Comparison of ENCODE assay signal across 17 cellular contexts in genomic region chr10:100566561-100566960, GRCh38. TPM values are rescaled to one million over a fixed set of nuclear protein-coding genes. Genes with fewer than 3 reads are reported as not detected.
A peak's percentile ranks its signal among the peaks of the same experiment; 100 is the strongest.
DNase-seq lines count a peak whose midpoint lies in the region; ATAC-seq, FAIRE-seq and TF ChIP-seq lines count a peak whose summit lies in the region.
"Had no signal": no experiment of that assay in that cellular context is flagged by ENCODE, and none has a peak within 500 bp of the region (broad histone marks: within the 10 kb centered on the region; RNA-seq: fewer than 3 reads in every experiment).

No MANE protein-coding gene starts in this region.

- WGBS in H9 (ENCODE audit: extremely low coverage, insufficient read length, low lambda C conversion rate) = no CpG with 5 or more reads among the region's 3 CpGs
- WGBS in endodermal cell (ENCODE audit: insufficient coverage in 1 of 2, insufficient read length in 1 of 2), 2 experiments = 74 to 83% methylated on average over 2 to 3 of the region's 3 CpGs
- WGBS in mesenchymal stem cell = 74% methylated on average over 3 of the region's 3 CpGs
- 31 to 39% methylated on average over 3 of the region's 3 CpGs for WGBS in pancreas, 2 donors

- H3K18ac ChIP-seq in H9 (ENCODE audit: insufficient read length, low read depth, low read length) = no peak overlapping the region
- H3K18ac ChIP-seq in mesenchymal stem cell (ENCODE audit: low read depth in 1 of 2, low read length in 2 of 2) = no peak overlapping the region

- H3K4ac ChIP-seq in H9 (ENCODE audit: low read depth, low read length) (no peak overlapping the region), mesenchymal stem cell (ENCODE audit: low read depth in 1 of 2, low read length in 2 of 2) (no peak overlapping the region)

- ATAC-seq in pancreas (no peak), HG03108 (IDR thresholded peaks at IDR 0.05; ENCODE audit: unreplicated experiment) (no peak)

- POLR2A ChIA-PET in activated CD4-positive, alpha-beta memory T cell treated with anti-CD3 and anti-CD28 coated beads, Interleukin-2, amount 10 ng/mL, durations not matched to agents 7 days and 5 days (lab: Charles Lee) = no interaction called here

- H2BK5ac ChIP-seq in H9 (ENCODE audit: insufficient read length, low read length) (no peak overlapping the region), mesenchymal stem cell (ENCODE audit: low read depth, low read length, poor library complexity, severe bottlenecking) (no peak overlapping the region)

- H3K36me3 Mint-ChIP-seq in H9 (ENCODE audit: insufficient read depth in 1 of 3, low read depth in 3 of 3) (no peaks in the 10 kb centered on the region), endodermal cell (ENCODE audit: low read depth) (no peaks in the 10 kb centered on the region), type B pancreatic cell (no peaks in the 10 kb centered on the region)
- no peaks in the 10 kb centered on the region for H3K36me3 Mint-ChIP-seq in activated CD4-positive, alpha-beta memory T cell treated with anti-CD3 and anti-CD28 coated beads, Interleukin-2, amount 10 ng/mL, durations not matched to agents 7 days and 5 days (ENCODE audit: low read depth)
- H3K36me3 Mint-ChIP-seq: CD4-positive, alpha-beta memory T cell had no signal

- H2AK5ac ChIP-seq in H9 (ENCODE audit: insufficient read length, low read length) (no peak overlapping the region), mesenchymal stem cell (ENCODE audit: low read length, severe bottlenecking) (no peak overlapping the region)

- H4K8ac ChIP-seq in H9 (replicated peaks; ENCODE audit: insufficient read length, low read depth, low read length) (no peak overlapping the region), mesenchymal stem cell (ENCODE audit: low read length) (no peak overlapping the region)

- no peak overlapping the region for H3K27ac ChIP-seq in H9 (ENCODE audit: insufficient read length, low read depth, low read length)
- H3K27ac ChIP-seq in endodermal cell (ENCODE audit: low read depth, low read length) = no peak overlapping the region
- no peak overlapping the region for H3K27ac ChIP-seq in mesenchymal stem cell (ENCODE audit: low read length, poor library complexity, severe bottlenecking)
- H3K27ac ChIP-seq in pancreas = no peak overlapping the region
- H3K27ac ChIP-seq: BLaER1, GM23248 had no signal

- TF ChIP-seq CTCF in H9 (conservative IDR thresholded peaks at IDR 0.05) (no peak), endodermal cell (conservative IDR thresholded peaks at IDR 0.05) (no peak), type B pancreatic cell (conservative IDR thresholded peaks at IDR 0.05) (no peak), pancreas (IDR thresholded peaks at IDR 0.05) (no peak)

- H3K4me1 ChIP-seq in H9 (ENCODE audit: insufficient read depth, low read length) (no peaks in the 10 kb centered on the region; the same call in 1 of the 2 replicates), endodermal cell (ENCODE audit: control insufficient read depth, insufficient read depth, low read length) (no peaks in the 10 kb centered on the region), mesenchymal stem cell (ENCODE audit: control insufficient read depth, insufficient read depth, low read depth, low read length) (peaks cover 12% of the 10 kb centered on the region), pancreas (peaks cover 0 to 9% (median 0%) of the 10 kb centered on the region in 3 donors)

- H4K91ac ChIP-seq in H9 (ENCODE audit: insufficient read length, low read depth, low read length) (no peak overlapping the region), mesenchymal stem cell (ENCODE audit: low read length) (no peak overlapping the region)

- no peaks in the 10 kb centered on the region; the same call in 1 of the 2 replicates for H3K27me3 ChIP-seq in H9 (ENCODE audit: insufficient read depth, low read length)
- H3K27me3 ChIP-seq in endodermal cell (ENCODE audit: control insufficient read depth, insufficient read depth, low read length, poor library complexity, severe bottlenecking) = peaks cover 50% of the 10 kb centered on the region
- H3K27me3 ChIP-seq in mesenchymal stem cell (ENCODE audit: control insufficient read depth in 1 of 2, insufficient read depth in 1 of 2, low read length in 2 of 2) = peaks cover 76 to 96% of the 10 kb centered on the region in 2 experiments
- peaks cover 0 to 9% (median 0%) of the 10 kb centered on the region in 4 donors for H3K27me3 ChIP-seq in pancreas

- H3T11ph ChIP-seq in H9 (ENCODE audit: low read length) = no peak overlapping the region

- H4K20me1 ChIP-seq in H9 (ENCODE audit: control insufficient read depth, insufficient read depth, insufficient read length) = no peaks in the 10 kb centered on the region
- H4K20me1 ChIP-seq: BLaER1 had no signal

- CTCF ChIA-PET in activated CD4-positive, alpha-beta memory T cell treated with anti-CD3 and anti-CD28 coated beads, Interleukin-2, amount 10 ng/mL, durations not matched to agents 7 days and 5 days (lab: Charles Lee) = no interaction called here

- H3K14ac ChIP-seq in H9 (ENCODE audit: insufficient read depth, low read length) (no peak overlapping the region), mesenchymal stem cell (ENCODE audit: low read length in 2 of 2) (no peak overlapping the region)

- H3K27me3 Mint-ChIP-seq in H9 (ENCODE audit: low read depth) (no peaks in the 10 kb centered on the region; the same call in 1 of the 2 replicates), endodermal cell (ENCODE audit: insufficient read depth) (no peaks in the 10 kb centered on the region), type B pancreatic cell (peaks cover 15% of the 10 kb centered on the region)
- H3K27me3 Mint-ChIP-seq in activated CD4-positive, alpha-beta memory T cell treated with anti-CD3 and anti-CD28 coated beads, Interleukin-2, amount 10 ng/mL, durations not matched to agents 7 days and 5 days = peaks cover 46% of the 10 kb centered on the region

- no peak overlapping the region for H2BK12ac ChIP-seq in H9 (ENCODE audit: insufficient read length, low read depth, low read length)
- no peak overlapping the region for H2BK12ac ChIP-seq in mesenchymal stem cell (ENCODE audit: low read length in 2 of 2)

- H3K79me1 ChIP-seq in H9 (ENCODE audit: insufficient read depth, low read depth, low read length, poor library complexity, severe bottlenecking) (no peaks in the 10 kb centered on the region), mesenchymal stem cell (replicated peaks; ENCODE audit: low read length, poor library complexity, severe bottlenecking) (no peaks in the 10 kb centered on the region)

- intact Hi-C loops in pancreas (cut with DNase I) = loop anchor here in 1 of 3 donors (10.0 kb wide), 2 partner anchors 178 to 308 kb away; partner anchors contain the start of gene PAX2

- no peak overlapping the region for H3K56ac ChIP-seq in H9 (ENCODE audit: insufficient read length, low read depth, low read length)

- no peaks in the 10 kb centered on the region for H3K23me2 ChIP-seq in H9 (ENCODE audit: insufficient read length, low read depth, low read length, poor library complexity, severe bottlenecking)

- no peak for FAIRE-seq in pancreas (lab: Jason Lieb, UNC)
- FAIRE-seq: GM12892, GM18507 had no signal

- H3K4me3 Mint-ChIP-seq in H9 (no peak overlapping the region), endodermal cell (no peak overlapping the region), type B pancreatic cell (no peak overlapping the region)
- H3K4me3 Mint-ChIP-seq in activated CD4-positive, alpha-beta memory T cell treated with anti-CD3 and anti-CD28 coated beads, Interleukin-2, amount 10 ng/mL, durations not matched to agents 7 days and 5 days = no peak overlapping the region
- H3K4me3 Mint-ChIP-seq: CD4-positive, alpha-beta memory T cell had no signal

- no peaks in the 10 kb centered on the region for H3K79me2 ChIP-seq in H9 (ENCODE audit: insufficient read depth, low read length)

- H3K9me3 ChIP-seq in H9 (ENCODE audit: control insufficient read depth, low read depth, low read length) (no peaks in the 10 kb centered on the region), endodermal cell (ENCODE audit: control insufficient read depth, low read length) (no peaks in the 10 kb centered on the region), mesenchymal stem cell (ENCODE audit: control insufficient read depth, low read length) (no peaks in the 10 kb centered on the region), pancreas (no peaks in the 10 kb centered on the region)
- H3K9me3 ChIP-seq: BLaER1 had no signal

- H2BK20ac ChIP-seq in H9 (ENCODE audit: low read depth, low read length, poor library complexity, severe bottlenecking) = no peak overlapping the region

- no peak overlapping the region for H4K5ac ChIP-seq in H9 (ENCODE audit: insufficient read length, low read depth, low read length)

- H3K4me2 ChIP-seq in H9 (ENCODE audit: insufficient read depth, insufficient read length, low read length) (no peak overlapping the region), mesenchymal stem cell (ENCODE audit: low read length, poor library complexity, severe bottlenecking) (no peak overlapping the region)
- H3K4me2 ChIP-seq: BLaER1 had no signal

- DNase-seq in H9 = peak; percentile 15
- DNase-seq in endodermal cell = peak; percentile 20
- DNase-seq in mesenchymal stem cell = no peak
- DNase-seq in type B pancreatic cell (ENCODE audit: extremely low spot score, unreplicated experiment) = peak; percentile 18
- DNase-seq in activated CD4-positive, alpha-beta memory T cell treated with anti-CD3 and anti-CD28 coated beads, Interleukin-2, amount 10 ng/mL, durations not matched to agents 7 days and 5 days = no peak
- no peak for DNase-seq in pancreas
- DNase-seq: 8988T; CD4-positive, alpha-beta memory T cell; DMS153; DMS79; GDM1 had no signal

- no peak overlapping the region for H3K4me3 ChIP-seq in endodermal cell (ENCODE audit: low read length)
- H3K4me3 ChIP-seq in mesenchymal stem cell (ENCODE audit: insufficient read depth in 1 of 2, low read depth in 1 of 2, low read length in 2 of 2) = no peak overlapping the region
- H3K4me3 ChIP-seq in pancreas = no peak overlapping the region
- H3K4me3 ChIP-seq: BLaER1, GM23248 had no signal

- peaks cover 11 to 24% of the 10 kb centered on the region in 2 experiments for H3K4me1 Mint-ChIP-seq in H9
- peaks cover 14% of the 10 kb centered on the region for H3K4me1 Mint-ChIP-seq in endodermal cell
- H3K4me1 Mint-ChIP-seq in type B pancreatic cell (ENCODE audit: unreplicated experiment) = no peaks in the 10 kb centered on the region
- H3K4me1 Mint-ChIP-seq in activated CD4-positive, alpha-beta memory T cell treated with anti-CD3 and anti-CD28 coated beads, Interleukin-2, amount 10 ng/mL, durations not matched to agents 7 days and 5 days = peaks cover 15% of the 10 kb centered on the region

- H2BK15ac ChIP-seq in H9 (ENCODE audit: low read depth, low read length) = no peak overlapping the region
- peak overlapping the region; percentile 18 for H2BK15ac ChIP-seq in mesenchymal stem cell (ENCODE audit: low read depth, poor library complexity, severe bottlenecking)

- H3K9ac ChIP-seq in H9 (ENCODE audit: extremely low read depth, insufficient read length, low read length) (no peak overlapping the region), endodermal cell (ENCODE audit: extremely low read depth, low read length, poor library complexity, severe bottlenecking) (no peak overlapping the region), mesenchymal stem cell (ENCODE audit: low read length) (no peak overlapping the region)
- H3K9ac ChIP-seq: BLaER1, GM23248 had no signal

- H2AFZ ChIP-seq in H9 (ENCODE audit: low read length) (no peak overlapping the region), mesenchymal stem cell (ENCODE audit: low read depth, low read length) (no peak overlapping the region)
- H2AFZ ChIP-seq: GM23248 had no signal

- no peaks in the 10 kb centered on the region for H3K36me3 ChIP-seq in endodermal cell (ENCODE audit: control insufficient read depth, insufficient read depth, low read length)
- peaks cover 0 to under 1% of the 10 kb centered on the region in 2 experiments for H3K36me3 ChIP-seq in mesenchymal stem cell (ENCODE audit: control insufficient read depth in 1 of 2, insufficient read depth in 2 of 2, low read depth in 1 of 2, low read length in 2 of 2)
- H3K36me3 ChIP-seq in pancreas = no peaks in the 10 kb centered on the region

- peaks cover 0 to 5% of the 10 kb centered on the region in 2 experiments; a peak in 1 of 5 replicates for H3K9me3 Mint-ChIP-seq in H9
- no peaks in the 10 kb centered on the region for H3K9me3 Mint-ChIP-seq in endodermal cell
- H3K9me3 Mint-ChIP-seq in type B pancreatic cell = no peaks in the 10 kb centered on the region
- no peaks in the 10 kb centered on the region for H3K9me3 Mint-ChIP-seq in activated CD4-positive, alpha-beta memory T cell treated with anti-CD3 and anti-CD28 coated beads, Interleukin-2, amount 10 ng/mL, durations not matched to agents 7 days and 5 days

- no peak overlapping the region for H3K27ac Mint-ChIP-seq in H9
- no peak overlapping the region for H3K27ac Mint-ChIP-seq in endodermal cell
- no peak overlapping the region for H3K27ac Mint-ChIP-seq in type B pancreatic cell
- no peak overlapping the region for H3K27ac Mint-ChIP-seq in activated CD4-positive, alpha-beta memory T cell treated with anti-CD3 and anti-CD28 coated beads, Interleukin-2, amount 10 ng/mL, durations not matched to agents 7 days and 5 days
- H3K27ac Mint-ChIP-seq: CD14-positive monocyte; CD4-positive, alpha-beta memory T cell had no signal

- H2BK120ac ChIP-seq in H9 (ENCODE audit: low read depth, low read length, poor library complexity, severe bottlenecking) = no peak overlapping the region
- no peak overlapping the region for H2BK120ac ChIP-seq in mesenchymal stem cell (ENCODE audit: low read depth, low read length)

- H3K23ac ChIP-seq in H9 (ENCODE audit: insufficient read length, low read depth, low read length) (no peak overlapping the region), mesenchymal stem cell (ENCODE audit: low read length in 2 of 2) (no peak overlapping the region)

RNA-seq across cellular contexts. Expression of gene HIF1AN, which starts 30.8 kb away (rescaled TPM):
- total RNA-seq in H9 (2021) = 53.8 and 58.7 TPM in 2 replicates
- total RNA-seq in endodermal cell = 10 to 100 TPM; 51.8 to 58.8 TPM
- polyA plus RNA-seq in endodermal cell (2013, experiment 1 of 2) = 28.9 TPM
- 22.4 TPM for polyA plus RNA-seq in endodermal cell (2013, experiment 2 of 2)
- 20.0 TPM for polyA plus RNA-seq in mesenchymal stem cell (2013, experiment 1 of 2)
- 20.1 TPM for polyA plus RNA-seq in mesenchymal stem cell (2013, experiment 2 of 2)
- total RNA-seq in type B pancreatic cell (ENCODE audit: low replicate concordance) = 53.2 and 62.9 TPM in 2 replicates
- 10 to 100 TPM; 57.7 to 58.8 TPM for total RNA-seq in activated CD4-positive, alpha-beta memory T cell treated with anti-CD3 and anti-CD28 coated beads, Interleukin-2, amount 10 ng/mL, durations not matched to agents 7 days and 5 days
- total RNA-seq in pancreas = 10 to 100 TPM; 13.3 to 21.8 (median 16.3) TPM
- polyA plus RNA-seq in pancreas = 1 to 10 TPM; 6.3 to 7.3 TPM

RNA-seq across cellular contexts. Expression of gene NDUFB8, which starts 36.9 kb away (rescaled TPM):
- total RNA-seq in H9 (2021) = 194 and 205 TPM in 2 replicates
- 100 to 1,000 TPM; 162 to 192 TPM for total RNA-seq in endodermal cell
- polyA plus RNA-seq in endodermal cell (2013, experiment 1 of 2) = 196 TPM
- 185 TPM for polyA plus RNA-seq in endodermal cell (2013, experiment 2 of 2)
- polyA plus RNA-seq in mesenchymal stem cell (2013, experiment 1 of 2) = 333 TPM
- 343 TPM for polyA plus RNA-seq in mesenchymal stem cell (2013, experiment 2 of 2)
- 195 and 196 TPM in 2 replicates for total RNA-seq in type B pancreatic cell (ENCODE audit: low replicate concordance)
- total RNA-seq in activated CD4-positive, alpha-beta memory T cell treated with anti-CD3 and anti-CD28 coated beads, Interleukin-2, amount 10 ng/mL, durations not matched to agents 7 days and 5 days = 100 to 1,000 TPM; 315 to 324 TPM
- total RNA-seq in pancreas = 10 to 100 TPM; 35.5 to 60.6 (median 48.5) TPM
- 100 to 1,000 TPM; 121 to 156 TPM for polyA plus RNA-seq in pancreas

RNA-seq across cellular contexts. Expression of gene SEC31B, which starts 46.9 kb away (rescaled TPM):
- total RNA-seq in H9 (2021) (6.3 and 6.6 TPM in 2 replicates), endodermal cell (10 to 100 TPM in 1 of 2 donors, 1 to 10 TPM in 1; 9.0 to 13.6 TPM), type B pancreatic cell (ENCODE audit: low replicate concordance) (8.9 and 20.9 TPM in 2 replicates), pancreas (1 to 10 TPM; 1.8 to 4.2 (median 2.2) TPM)
- polyA plus RNA-seq in endodermal cell (2013, experiment 1 of 2) = 14.0 TPM
- polyA plus RNA-seq in endodermal cell (2013, experiment 2 of 2) = 13.4 TPM
- polyA plus RNA-seq in mesenchymal stem cell (2013, experiment 1 of 2) = 3.5 TPM
- 3.2 TPM for polyA plus RNA-seq in mesenchymal stem cell (2013, experiment 2 of 2)
- 100 to 1,000 TPM; 138 to 139 TPM for total RNA-seq in activated CD4-positive, alpha-beta memory T cell treated with anti-CD3 and anti-CD28 coated beads, Interleukin-2, amount 10 ng/mL, durations not matched to agents 7 days and 5 days
- 10 to 100 TPM in 1 of 2 donors, 1 to 10 TPM in 1; 7.1 to 14.4 TPM for polyA plus RNA-seq in pancreas

Comparison
In these comparisons a context has a peak if more than half of its experiments do, and no peak if none do; other contexts are left out.
1. DNase-seq: peak in H9 (single experiment), endodermal cell (single experiment) and type B pancreatic cell (single experiment); none in mesenchymal stem cell (single experiment), activated CD4-positive, alpha-beta memory T cell treated with anti-CD3 and anti-CD28 coated beads, Interleukin-2, amount 10 ng/mL, durations not matched to agents 7 days and 5 days (single experiment) and pancreas (0 of 6).